23 cellular contexts compared by ENCODE assay signal in genomic region chr6:97501875-97502274, GRCh38.
A peak's percentile ranks its signal among the peaks of the same experiment; 100 is the strongest.
DNase-seq lines count a peak whose midpoint lies in the region; ATAC-seq and TF ChIP-seq lines count a peak whose summit lies in the region.
"Had no signal": no experiment of that assay in that cellular context is flagged by ENCODE, and none has a peak within 500 bp of the region (broad histone marks: within the 10 kb centered on the region; RNA-seq: fewer than 3 reads in every experiment).

No MANE protein-coding gene starts in this region.

- H3K27ac ChIP-seq in SK-N-SH (ENCODE audit: low read depth in 2 of 2, low read length in 1 of 2), result no peak overlapping the region
- H3K27ac ChIP-seq in coronary artery, result no peak overlapping the region
- H3K27ac ChIP-seq: ascending aorta, SJSA1, testis had no signal

- TF ChIP-seq CTCF in LNCAP (IDR thresholded peaks at IDR 0.05) (peak; percentile 26; the same call in 1 of the 2 replicates), SK-N-SH (IDR thresholded peaks at IDR 0.05) (peak; percentile 24; the same call in 1 of the 2 replicates), coronary artery (IDR thresholded peaks at IDR 0.05) (no peak)

- no peak overlapping the region for H2AFZ ChIP-seq in SK-N-SH (ENCODE audit: low read depth)

- H3K4me1 Mint-ChIP-seq in effector memory CD8-positive, alpha-beta T cell (ENCODE audit: low read depth in 2 of 2), result no peaks in the 10 kb centered on the region
- H3K4me1 Mint-ChIP-seq: activated naive CD4-positive, alpha-beta T cell treated with anti-CD3 and anti-CD28 coated beads, Interleukin-2, amount 50 U/mL, for 24 hours; nephron progenitor cell had no signal

- no peak for ATAC-seq in HG02840 (IDR thresholded peaks at IDR 0.05; ENCODE audit: low FRiP score, unreplicated experiment)
- ATAC-seq in effector memory CD8-positive, alpha-beta T cell (replicated peaks), result no peak
- ATAC-seq: activated CD4-positive, CD25-positive, alpha-beta regulatory T cell treated with anti-CD3 and anti-CD28 coated beads, Interleukin-2, amount 50 U/mL, for 24 hours; activated T-cell treated with anti-CD3 and anti-CD28 coated beads, Interleukin-2, amount 50 U/mL, for 72 hours; Panc1 had no signal

- H3K36me3 Mint-ChIP-seq in effector memory CD8-positive, alpha-beta T cell (ENCODE audit: insufficient read depth), result no peaks in the 10 kb centered on the region
- H3K36me3 Mint-ChIP-seq: activated naive CD4-positive, alpha-beta T cell treated with anti-CD3 and anti-CD28 coated beads, Interleukin-2, amount 50 U/mL, for 24 hours had no signal

- H3K79me2 ChIP-seq in SK-N-SH (ENCODE audit: insufficient read depth), result no peaks in the 10 kb centered on the region

- peak; percentile 14 for DNase-seq in Ammon's horn (ENCODE audit: low spot score)
- DNase-seq in SK-N-SH, result no peak
- peak; percentile 13 for DNase-seq in myocyte (ENCODE audit: low read depth)
- no peak for DNase-seq in coronary artery (ENCODE audit: low spot score)
- DNase-seq in effector memory CD8-positive, alpha-beta T cell, result no peak
- DNase-seq: activated CD8-positive, alpha-beta memory T cell treated with anti-CD3 and anti-CD28 coated beads for 24 hours; activated T-cell treated with anti-CD3 and anti-CD28 coated beads, Interleukin-2, amount 50 U/mL, for 72 hours; DND-41; glutamatergic neuron; KG1; midbrain; NCI-H1105 treated with DMSO at 0.1 percent for 48 hours; NCI-H2171; NCI-H82; nephron progenitor cell; testis had no signal

- no peaks in the 10 kb centered on the region for H3K27me3 ChIP-seq in SK-N-SH (ENCODE audit: insufficient read depth)
- H3K27me3 ChIP-seq: ascending aorta, testis had no signal

- H3K36me3 ChIP-seq in SK-N-SH (replicated peaks in 1 of 2; ENCODE audit: control insufficient read depth in 1 of 2, insufficient read depth in 2 of 2, low read length in 1 of 2), result no peaks in the 10 kb centered on the region
- H3K36me3 ChIP-seq: ascending aorta, SJSA1 had no signal

- CTCF ChIA-PET in SK-N-SH (lab: Yijun Ruan, JAX), result interaction anchor here (0.7 kb wide), 1 partner anchor 423 kb away, joined by 3 read pairs; no protein-coding TSS in a partner anchor

- WGBS in SK-N-SH (ENCODE audit: low lambda C conversion rate), result 58% methylated on average over 2 of the region's 2 CpGs

- no peak overlapping the region for H3K9ac ChIP-seq in SK-N-SH

- TF ChIP-seq EP300 in SK-N-SH (IDR thresholded peaks at IDR 0.05; ENCODE audit: borderline replicate concordance in 1 of 2, low read depth in 1 of 2, low read length in 1 of 2), result no peak

- no peak overlapping the region for H3K4me2 ChIP-seq in SK-N-SH

- H3K9me2 ChIP-seq in SK-N-SH, result no peaks in the 10 kb centered on the region

- no peak; the same call in 1 of the 2 replicates for TF ChIP-seq RAD21 in SK-N-SH (IDR thresholded peaks at IDR 0.05; ENCODE audit: low read length)

- H3K4me1 ChIP-seq in SK-N-SH (ENCODE audit: control insufficient read depth in 1 of 2, insufficient read depth in 2 of 2, low read depth in 1 of 2, low read length in 1 of 2), result no peaks in the 10 kb centered on the region; a peak in 1 of 4 replicates
- H3K4me1 ChIP-seq: ascending aorta, SJSA1, testis had no signal

- no peak overlapping the region for H3K27ac Mint-ChIP-seq in effector memory CD8-positive, alpha-beta T cell
- H3K27ac Mint-ChIP-seq: activated naive CD4-positive, alpha-beta T cell treated with anti-CD3 and anti-CD28 coated beads, Interleukin-2, amount 50 U/mL, for 24 hours; activated T-cell treated with anti-CD3 and anti-CD28 coated beads, Interleukin-2, amount 50 U/mL, for 72 hours; nephron progenitor cell had no signal

- no peaks in the 10 kb centered on the region for H4K20me1 ChIP-seq in SK-N-SH (ENCODE audit: insufficient read depth)

- no peaks in the 10 kb centered on the region for H3K9me3 ChIP-seq in SK-N-SH
- H3K9me3 ChIP-seq: ascending aorta, SJSA1, testis had no signal

- no peaks in the 10 kb centered on the region for H3F3A ChIP-seq in SK-N-SH (replicated peaks; ENCODE audit: insufficient read depth)

- H3K9me3 Mint-ChIP-seq in effector memory CD8-positive, alpha-beta T cell, result peaks cover 0 to 2% of the 10 kb centered on the region in 2 donors
- H3K9me3 Mint-ChIP-seq: activated naive CD4-positive, alpha-beta T cell treated with anti-CD3 and anti-CD28 coated beads, Interleukin-2, amount 50 U/mL, for 24 hours; activated T-cell treated with anti-CD3 and anti-CD28 coated beads, Interleukin-2, amount 50 U/mL, for 72 hours; nephron progenitor cell had no signal

- no peaks in the 10 kb centered on the region for H3K27me3 Mint-ChIP-seq in effector memory CD8-positive, alpha-beta T cell

- POLR2A ChIA-PET in SK-N-SH (lab: Yijun Ruan, JAX), result no interaction called here

- H3K4me3 ChIP-seq in SK-N-SH (ENCODE audit: low read depth in 2 of 2, low read length in 1 of 2) (no peak overlapping the region), coronary artery (no peak overlapping the region)
- H3K4me3 ChIP-seq: ascending aorta, SJSA1, testis had no signal

- no peak overlapping the region for H3K4me3 Mint-ChIP-seq in effector memory CD8-positive, alpha-beta T cell
- H3K4me3 Mint-ChIP-seq: activated naive CD4-positive, alpha-beta T cell treated with anti-CD3 and anti-CD28 coated beads, Interleukin-2, amount 50 U/mL, for 24 hours; activated T-cell treated with anti-CD3 and anti-CD28 coated beads, Interleukin-2, amount 50 U/mL, for 72 hours; nephron progenitor cell had no signal

TF ChIP-seq in SK-N-SH, 30 proteins besides CTCF, POLR2A, EP300 and RAD21:
- no peak for TF ChIP-seq TAF1 (IDR thresholded peaks at IDR 0.05; ENCODE audit: borderline replicate concordance, low read depth, low read length)
- no peak for TF ChIP-seq ELF1 (IDR thresholded peaks at IDR 0.05)
- no peak for TF ChIP-seq RCOR1 (IDR thresholded peaks at IDR 0.05; ENCODE audit: low read length)
- TF ChIP-seq GABPA (IDR thresholded peaks at IDR 0.05; ENCODE audit: low read depth), result no peak
- no peak for TF ChIP-seq GATA2 (CRISPR knock-in tag; IDR thresholded peaks at IDR 0.05)
- no peak for TF ChIP-seq MAX (IDR thresholded peaks at IDR 0.05; ENCODE audit: low read depth)
- no peak for TF ChIP-seq NFIC (IDR thresholded peaks at IDR 0.05; ENCODE audit: borderline replicate concordance)
- TF ChIP-seq POLR2AphosphoS5 (IDR thresholded peaks at IDR 0.05; ENCODE audit: low read depth, low read length), result no peak
- TF ChIP-seq, protein P1, sequence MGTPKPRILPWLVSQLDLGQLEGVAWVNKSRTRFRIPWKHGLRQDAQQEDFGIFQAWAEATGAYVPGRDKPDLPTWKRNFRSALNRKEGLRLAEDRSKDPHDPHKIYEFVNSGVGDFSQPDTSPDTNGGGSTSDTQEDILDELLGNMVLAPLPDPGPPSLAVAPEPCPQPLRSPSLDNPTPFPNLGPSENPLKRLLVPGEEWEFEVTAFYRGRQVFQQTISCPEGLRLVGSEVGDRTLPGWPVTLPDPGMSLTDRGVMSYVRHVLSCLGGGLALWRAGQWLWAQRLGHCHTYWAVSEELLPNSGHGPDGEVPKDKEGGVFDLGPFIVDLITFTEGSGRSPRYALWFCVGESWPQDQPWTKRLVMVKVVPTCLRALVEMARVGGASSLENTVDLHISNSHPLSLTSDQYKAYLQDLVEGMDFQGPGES (IDR thresholded peaks at IDR 0.05; ENCODE audit: low read depth, low read length), result no peak
- no peak for TF ChIP-seq TEAD4 (IDR thresholded peaks at IDR 0.05; ENCODE audit: borderline replicate concordance, insufficient read depth)
- TF ChIP-seq, protein P2, sequence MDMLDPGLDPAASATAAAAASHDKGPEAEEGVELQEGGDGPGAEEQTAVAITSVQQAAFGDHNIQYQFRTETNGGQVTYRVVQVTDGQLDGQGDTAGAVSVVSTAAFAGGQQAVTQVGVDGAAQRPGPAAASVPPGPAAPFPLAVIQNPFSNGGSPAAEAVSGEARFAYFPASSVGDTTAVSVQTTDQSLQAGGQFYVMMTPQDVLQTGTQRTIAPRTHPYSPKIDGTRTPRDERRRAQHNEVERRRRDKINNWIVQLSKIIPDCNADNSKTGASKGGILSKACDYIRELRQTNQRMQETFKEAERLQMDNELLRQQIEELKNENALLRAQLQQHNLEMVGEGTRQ (IDR thresholded peaks at IDR 0.05; ENCODE audit: borderline replicate concordance, low read depth, low read length), result no peak
- no peak for TF ChIP-seq EZH2phosphoT487 (IDR thresholded peaks at IDR 0.05; ENCODE audit: borderline replicate concordance, low read depth)
- TF ChIP-seq, protein P3, sequence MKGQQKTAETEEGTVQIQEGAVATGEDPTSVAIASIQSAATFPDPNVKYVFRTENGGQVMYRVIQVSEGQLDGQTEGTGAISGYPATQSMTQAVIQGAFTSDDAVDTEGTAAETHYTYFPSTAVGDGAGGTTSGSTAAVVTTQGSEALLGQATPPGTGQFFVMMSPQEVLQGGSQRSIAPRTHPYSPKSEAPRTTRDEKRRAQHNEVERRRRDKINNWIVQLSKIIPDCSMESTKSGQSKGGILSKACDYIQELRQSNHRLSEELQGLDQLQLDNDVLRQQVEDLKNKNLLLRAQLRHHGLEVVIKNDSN (IDR thresholded peaks at IDR 0.05; ENCODE audit: borderline replicate concordance, low read depth), result no peak
- TF ChIP-seq FOXM1 (IDR thresholded peaks at IDR 0.05; ENCODE audit: low read depth), result no peak
- no peak for TF ChIP-seq ZBTB33 (IDR thresholded peaks at IDR 0.05; ENCODE audit: borderline replicate concordance, low read depth)
- TF ChIP-seq MXI1 (IDR thresholded peaks at IDR 0.05; ENCODE audit: low read depth, low read length), result no peak
- TF ChIP-seq TCF12 (IDR thresholded peaks at IDR 0.05), result no peak
- no peak for TF ChIP-seq RXRA (IDR thresholded peaks at IDR 0.05; ENCODE audit: borderline replicate concordance, low read depth)

Comparison
In these comparisons a context has a peak if more than half of its experiments do, and no peak if none do; other contexts are left out.
1. DNase-seq: peak in Ammon's horn (single experiment) and myocyte (single experiment); none in SK-N-SH (single experiment), coronary artery (single experiment) and effector memory CD8-positive, alpha-beta T cell (0 of 3).